ENCODE assay signal across 1 cellular context in genomic region chr16:73048292-73049050, GRCh38.
TF ChIP-seq lines count a peak whose summit lies in the region.

No MANE protein-coding gene starts in this region.

TF ChIP-seq in HepG2, 621 proteins besides CTCF, POLR2A, EP300 and RAD21 (continued from another document and continues in another):
- TF ChIP-seq, protein P1, sequence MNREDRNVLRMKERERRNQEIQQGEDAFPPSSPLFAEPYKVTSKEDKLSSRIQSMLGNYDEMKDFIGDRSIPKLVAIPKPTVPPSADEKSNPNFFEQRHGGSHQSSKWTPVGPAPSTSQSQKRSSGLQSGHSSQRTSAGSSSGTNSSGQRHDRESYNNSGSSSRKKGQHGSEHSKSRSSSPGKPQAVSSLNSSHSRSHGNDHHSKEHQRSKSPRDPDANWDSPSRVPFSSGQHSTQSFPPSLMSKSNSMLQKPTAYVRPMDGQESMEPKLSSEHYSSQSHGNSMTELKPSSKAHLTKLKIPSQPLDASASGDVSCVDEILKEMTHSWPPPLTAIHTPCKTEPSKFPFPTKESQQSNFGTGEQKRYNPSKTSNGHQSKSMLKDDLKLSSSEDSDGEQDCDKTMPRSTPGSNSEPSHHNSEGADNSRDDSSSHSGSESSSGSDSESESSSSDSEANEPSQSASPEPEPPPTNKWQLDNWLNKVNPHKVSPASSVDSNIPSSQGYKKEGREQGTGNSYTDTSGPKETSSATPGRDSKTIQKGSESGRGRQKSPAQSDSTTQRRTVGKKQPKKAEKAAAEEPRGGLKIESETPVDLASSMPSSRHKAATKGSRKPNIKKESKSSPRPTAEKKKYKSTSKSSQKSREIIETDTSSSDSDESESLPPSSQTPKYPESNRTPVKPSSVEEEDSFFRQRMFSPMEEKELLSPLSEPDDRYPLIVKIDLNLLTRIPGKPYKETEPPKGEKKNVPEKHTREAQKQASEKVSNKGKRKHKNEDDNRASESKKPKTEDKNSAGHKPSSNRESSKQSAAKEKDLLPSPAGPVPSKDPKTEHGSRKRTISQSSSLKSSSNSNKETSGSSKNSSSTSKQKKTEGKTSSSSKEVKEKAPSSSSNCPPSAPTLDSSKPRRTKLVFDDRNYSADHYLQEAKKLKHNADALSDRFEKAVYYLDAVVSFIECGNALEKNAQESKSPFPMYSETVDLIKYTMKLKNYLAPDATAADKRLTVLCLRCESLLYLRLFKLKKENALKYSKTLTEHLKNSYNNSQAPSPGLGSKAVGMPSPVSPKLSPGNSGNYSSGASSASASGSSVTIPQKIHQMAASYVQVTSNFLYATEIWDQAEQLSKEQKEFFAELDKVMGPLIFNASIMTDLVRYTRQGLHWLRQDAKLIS (CRISPR knock-in tag; IDR thresholded peaks at IDR 0.05), result no peak
- TF ChIP-seq U2AF1 (optimal IDR thresholded peaks at IDR 0.05; ENCODE audit: low read depth, low read length) (no peak), NR2F1 (CRISPR knock-in tag; IDR thresholded peaks at IDR 0.05) (peak; percentile 96 to 98), JUND (CRISPR knock-in tag; IDR thresholded peaks at IDR 0.05) (0 out of 2 replicates have a peak, but pooled peaks have one; percentile 46), ZNF710 (CRISPR knock-in tag; IDR thresholded peaks at IDR 0.05; ENCODE audit: borderline replicate concordance) (peak; percentile 78; the same call in 1 of the 2 replicates), ZKSCAN8 (CRISPR knock-in tag; IDR thresholded peaks at IDR 0.05; ENCODE audit: borderline replicate concordance) (no peak), SNRNP70 (IDR thresholded peaks at IDR 0.05; ENCODE audit: low read depth, low read length) (no peak), U2AF2 (IDR thresholded peaks at IDR 0.05; ENCODE audit: low read depth, low read length) (0 out of 2 replicates have a peak, but pooled peaks have one; percentile 52), ZNF3 (CRISPR knock-in tag; IDR thresholded peaks at IDR 0.05) (no peak), GFI1 (CRISPR knock-in tag; IDR thresholded peaks at IDR 0.05; ENCODE audit: borderline replicate concordance) (no peak; the same call in 1 of the 2 replicates), HOXA5 (CRISPR knock-in tag; IDR thresholded peaks at IDR 0.05) (no peak), ATF1 (CRISPR knock-in tag; IDR thresholded peaks at IDR 0.05) (no peak), CREB3 (CRISPR knock-in tag; IDR thresholded peaks at IDR 0.05) (peak; percentile 69; the same call in 1 of the 2 replicates), ZNF317 (CRISPR knock-in tag; IDR thresholded peaks at IDR 0.05) (peak; percentile 7; the same call in 1 of the 2 replicates), ZNF576 (CRISPR knock-in tag; IDR thresholded peaks at IDR 0.05) (no peak), SRY (CRISPR knock-in tag; IDR thresholded peaks at IDR 0.05) (peak; percentile 78; the same call in 1 of the 2 replicates), ZBTB8A (CRISPR knock-in tag; IDR thresholded peaks at IDR 0.05; ENCODE audit: borderline replicate concordance, low read depth) (no peak), NRL (CRISPR knock-in tag; IDR thresholded peaks at IDR 0.05; ENCODE audit: borderline replicate concordance) (no peak), HDAC6 (IDR thresholded peaks at IDR 0.05; ENCODE audit: low read depth, low read length) (no peak), YEATS4 (CRISPR knock-in tag; IDR thresholded peaks at IDR 0.05; ENCODE audit: borderline replicate concordance) (peak; percentile 71; the same call in 1 of the 2 replicates), CENPX (CRISPR knock-in tag; IDR thresholded peaks at IDR 0.05) (no peak)
- TF ChIP-seq, protein P2, sequence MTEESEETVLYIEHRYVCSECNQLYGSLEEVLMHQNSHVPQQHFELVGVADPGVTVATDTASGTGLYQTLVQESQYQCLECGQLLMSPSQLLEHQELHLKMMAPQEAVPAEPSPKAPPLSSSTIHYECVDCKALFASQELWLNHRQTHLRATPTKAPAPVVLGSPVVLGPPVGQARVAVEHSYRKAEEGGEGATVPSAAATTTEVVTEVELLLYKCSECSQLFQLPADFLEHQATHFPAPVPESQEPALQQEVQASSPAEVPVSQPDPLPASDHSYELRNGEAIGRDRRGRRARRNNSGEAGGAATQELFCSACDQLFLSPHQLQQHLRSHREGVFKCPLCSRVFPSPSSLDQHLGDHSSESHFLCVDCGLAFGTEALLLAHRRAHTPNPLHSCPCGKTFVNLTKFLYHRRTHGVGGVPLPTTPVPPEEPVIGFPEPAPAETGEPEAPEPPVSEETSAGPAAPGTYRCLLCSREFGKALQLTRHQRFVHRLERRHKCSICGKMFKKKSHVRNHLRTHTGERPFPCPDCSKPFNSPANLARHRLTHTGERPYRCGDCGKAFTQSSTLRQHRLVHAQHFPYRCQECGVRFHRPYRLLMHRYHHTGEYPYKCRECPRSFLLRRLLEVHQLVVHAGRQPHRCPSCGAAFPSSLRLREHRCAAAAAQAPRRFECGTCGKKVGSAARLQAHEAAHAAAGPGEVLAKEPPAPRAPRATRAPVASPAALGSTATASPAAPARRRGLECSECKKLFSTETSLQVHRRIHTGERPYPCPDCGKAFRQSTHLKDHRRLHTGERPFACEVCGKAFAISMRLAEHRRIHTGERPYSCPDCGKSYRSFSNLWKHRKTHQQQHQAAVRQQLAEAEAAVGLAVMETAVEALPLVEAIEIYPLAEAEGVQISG (CRISPR knock-in tag; IDR thresholded peaks at IDR 0.05), result peak; percentile 58; the same call in 1 of the 2 replicates
- TF ChIP-seq, protein P3, sequence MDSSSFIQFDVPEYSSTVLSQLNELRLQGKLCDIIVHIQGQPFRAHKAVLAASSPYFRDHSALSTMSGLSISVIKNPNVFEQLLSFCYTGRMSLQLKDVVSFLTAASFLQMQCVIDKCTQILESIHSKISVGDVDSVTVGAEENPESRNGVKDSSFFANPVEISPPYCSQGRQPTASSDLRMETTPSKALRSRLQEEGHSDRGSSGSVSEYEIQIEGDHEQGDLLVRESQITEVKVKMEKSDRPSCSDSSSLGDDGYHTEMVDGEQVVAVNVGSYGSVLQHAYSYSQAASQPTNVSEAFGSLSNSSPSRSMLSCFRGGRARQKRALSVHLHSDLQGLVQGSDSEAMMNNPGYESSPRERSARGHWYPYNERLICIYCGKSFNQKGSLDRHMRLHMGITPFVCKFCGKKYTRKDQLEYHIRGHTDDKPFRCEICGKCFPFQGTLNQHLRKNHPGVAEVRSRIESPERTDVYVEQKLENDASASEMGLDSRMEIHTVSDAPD (CRISPR knock-in tag; IDR thresholded peaks at IDR 0.05), result peak; percentile 17
- TF ChIP-seq, protein P4, sequence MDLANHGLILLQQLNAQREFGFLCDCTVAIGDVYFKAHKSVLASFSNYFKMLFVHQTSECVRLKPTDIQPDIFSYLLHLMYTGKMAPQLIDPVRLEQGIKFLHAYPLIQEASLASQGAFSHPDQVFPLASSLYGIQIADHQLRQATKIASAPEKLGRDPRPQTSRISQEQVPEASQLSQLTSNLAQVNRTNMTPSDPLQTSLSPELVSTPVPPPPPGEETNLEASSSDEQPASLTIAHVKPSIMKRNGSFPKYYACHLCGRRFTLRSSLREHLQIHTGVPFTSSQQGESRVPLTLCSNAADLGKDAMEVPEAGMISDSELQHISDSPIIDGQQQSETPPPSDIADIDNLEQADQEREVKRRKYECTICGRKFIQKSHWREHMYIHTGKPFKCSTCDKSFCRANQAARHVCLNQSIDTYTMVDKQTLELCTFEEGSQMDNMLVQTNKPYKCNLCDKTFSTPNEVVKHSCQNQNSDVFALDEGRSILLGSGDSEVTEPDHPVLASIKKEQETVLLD (CRISPR knock-in tag; IDR thresholded peaks at IDR 0.05; ENCODE audit: low read depth), result peak; percentile 50
- TF ChIP-seq, protein P5, sequence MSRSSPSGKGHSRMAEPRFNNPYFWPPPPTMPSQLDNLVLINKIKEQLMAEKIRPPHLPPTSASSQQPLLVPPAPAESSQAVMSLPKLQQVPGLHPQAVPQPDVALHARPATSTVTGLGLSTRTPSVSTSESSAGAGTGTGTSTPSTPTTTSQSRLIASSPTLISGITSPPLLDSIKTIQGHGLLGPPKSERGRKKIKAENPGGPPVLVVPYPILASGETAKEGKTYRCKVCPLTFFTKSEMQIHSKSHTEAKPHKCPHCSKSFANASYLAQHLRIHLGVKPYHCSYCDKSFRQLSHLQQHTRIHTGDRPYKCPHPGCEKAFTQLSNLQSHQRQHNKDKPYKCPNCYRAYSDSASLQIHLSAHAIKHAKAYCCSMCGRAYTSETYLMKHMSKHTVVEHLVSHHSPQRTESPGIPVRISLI (CRISPR knock-in tag; IDR thresholded peaks at IDR 0.05; ENCODE audit: borderline replicate concordance), result no peak
- TF ChIP-seq, protein P6, sequence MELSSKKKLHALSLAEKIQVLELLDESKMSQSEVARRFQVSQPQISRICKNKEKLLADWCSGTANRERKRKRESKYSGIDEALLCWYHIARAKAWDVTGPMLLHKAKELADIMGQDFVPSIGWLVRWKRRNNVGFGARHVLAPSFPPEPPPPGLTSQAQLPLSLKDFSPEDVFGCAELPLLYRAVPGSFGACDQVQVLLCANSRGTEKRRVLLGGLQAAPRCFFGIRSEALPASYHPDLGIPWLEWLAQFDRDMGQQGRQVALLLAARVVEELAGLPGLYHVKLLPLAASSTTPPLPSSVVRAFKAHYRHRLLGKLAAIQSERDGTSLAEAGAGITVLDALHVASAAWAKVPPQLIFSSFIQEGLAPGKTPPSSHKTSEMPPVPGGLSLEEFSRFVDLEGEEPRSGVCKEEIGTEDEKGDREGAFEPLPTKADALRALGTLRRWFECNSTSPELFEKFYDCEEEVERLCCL (CRISPR knock-in tag; IDR thresholded peaks at IDR 0.05; ENCODE audit: borderline replicate concordance), result no peak
- TF ChIP-seq, protein P7, sequence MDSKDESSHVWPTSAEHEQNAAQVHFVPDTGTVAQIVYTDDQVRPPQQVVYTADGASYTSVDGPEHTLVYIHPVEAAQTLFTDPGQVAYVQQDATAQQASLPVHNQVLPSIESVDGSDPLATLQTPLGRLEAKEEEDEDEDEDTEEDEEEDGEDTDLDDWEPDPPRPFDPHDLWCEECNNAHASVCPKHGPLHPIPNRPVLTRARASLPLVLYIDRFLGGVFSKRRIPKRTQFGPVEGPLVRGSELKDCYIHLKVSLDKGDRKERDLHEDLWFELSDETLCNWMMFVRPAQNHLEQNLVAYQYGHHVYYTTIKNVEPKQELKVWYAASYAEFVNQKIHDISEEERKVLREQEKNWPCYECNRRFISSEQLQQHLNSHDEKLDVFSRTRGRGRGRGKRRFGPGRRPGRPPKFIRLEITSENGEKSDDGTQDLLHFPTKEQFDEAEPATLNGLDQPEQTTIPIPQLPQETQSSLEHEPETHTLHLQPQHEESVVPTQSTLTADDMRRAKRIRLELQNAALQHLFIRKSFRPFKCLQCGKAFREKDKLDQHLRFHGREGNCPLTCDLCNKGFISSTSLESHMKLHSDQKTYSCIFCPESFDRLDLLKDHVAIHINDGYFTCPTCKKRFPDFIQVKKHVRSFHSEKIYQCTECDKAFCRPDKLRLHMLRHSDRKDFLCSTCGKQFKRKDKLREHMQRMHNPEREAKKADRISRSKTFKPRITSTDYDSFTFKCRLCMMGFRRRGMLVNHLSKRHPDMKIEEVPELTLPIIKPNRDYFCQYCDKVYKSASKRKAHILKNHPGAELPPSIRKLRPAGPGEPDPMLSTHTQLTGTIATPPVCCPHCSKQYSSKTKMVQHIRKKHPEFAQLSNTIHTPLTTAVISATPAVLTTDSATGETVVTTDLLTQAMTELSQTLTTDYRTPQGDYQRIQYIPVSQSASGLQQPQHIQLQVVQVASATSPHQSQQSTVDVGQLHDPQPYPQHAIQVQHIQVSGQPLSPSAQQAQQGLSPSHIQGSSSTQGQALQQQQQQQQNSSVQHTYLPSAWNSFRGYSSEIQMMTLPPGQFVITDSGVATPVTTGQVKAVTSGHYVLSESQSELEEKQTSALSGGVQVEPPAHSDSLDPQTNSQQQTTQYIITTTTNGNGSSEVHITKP (CRISPR knock-in tag; IDR thresholded peaks at IDR 0.05; ENCODE audit: low read depth), result 0 out of 2 replicates have a peak, but pooled peaks have one; percentile 38
- TF ChIP-seq, protein P8, sequence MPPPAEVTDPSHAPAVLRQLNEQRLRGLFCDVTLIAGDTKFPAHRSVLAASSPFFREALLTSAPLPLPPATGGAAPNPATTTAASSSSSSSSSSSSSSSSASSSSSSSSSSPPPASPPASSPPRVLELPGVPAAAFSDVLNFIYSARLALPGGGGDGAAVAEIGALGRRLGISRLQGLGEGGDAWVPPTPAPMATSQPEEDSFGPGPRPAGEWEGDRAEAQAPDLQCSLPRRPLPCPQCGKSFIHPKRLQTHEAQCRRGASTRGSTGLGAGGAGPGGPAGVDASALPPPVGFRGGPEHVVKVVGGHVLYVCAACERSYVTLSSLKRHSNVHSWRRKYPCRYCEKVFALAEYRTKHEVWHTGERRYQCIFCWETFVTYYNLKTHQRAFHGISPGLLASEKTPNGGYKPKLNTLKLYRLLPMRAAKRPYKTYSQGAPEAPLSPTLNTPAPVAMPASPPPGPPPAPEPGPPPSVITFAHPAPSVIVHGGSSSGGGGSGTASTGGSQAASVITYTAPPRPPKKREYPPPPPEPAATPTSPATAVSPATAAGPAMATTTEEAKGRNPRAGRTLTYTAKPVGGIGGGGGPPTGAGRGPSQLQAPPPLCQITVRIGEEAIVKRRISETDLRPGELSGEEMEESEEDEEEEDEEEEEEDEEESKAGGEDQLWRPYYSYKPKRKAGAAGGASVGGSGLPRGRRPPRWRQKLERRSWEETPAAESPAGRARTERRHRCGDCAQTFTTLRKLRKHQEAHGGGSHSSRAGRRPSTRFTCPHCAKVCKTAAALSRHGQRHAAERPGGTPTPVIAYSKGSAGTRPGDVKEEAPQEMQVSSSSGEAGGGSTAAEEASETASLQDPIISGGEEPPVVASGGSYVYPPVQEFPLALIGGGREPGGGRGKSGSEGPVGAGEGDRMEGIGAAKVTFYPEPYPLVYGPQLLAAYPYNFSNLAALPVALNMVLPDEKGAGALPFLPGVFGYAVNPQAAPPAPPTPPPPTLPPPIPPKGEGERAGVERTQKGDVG (CRISPR knock-in tag; IDR thresholded peaks at IDR 0.05; ENCODE audit: borderline replicate concordance), result 0 out of 2 replicates have a peak, but pooled peaks have one; percentile 24
